In genomic region chr6:42104095-42104806, GRCh38 we compare ENCODE assay signal across 1 cellular context.
TF ChIP-seq lines count a peak whose summit lies in the region.

No MANE protein-coding gene starts in this region.

TF ChIP-seq in K562, 482 proteins besides CTCF, POLR2A, EP300 and RAD21 (continued from another document and continues in another):
- peak in 1 of 2 experiments; percentile 90; a peak in 1 of 4 replicates for TF ChIP-seq MLLT1 (IDR thresholded peaks at IDR 0.05)
- TF ChIP-seq ETV5 (CRISPR knock-in tag; IDR thresholded peaks at IDR 0.05; ENCODE audit: low read depth), result 0 out of 2 replicates have a peak, but pooled peaks have one; percentile 30
- peak; percentile 65; the same call in 1 of the 2 replicates for TF ChIP-seq GABPB1 (CRISPR knock-in tag; IDR thresholded peaks at IDR 0.05)
- TF ChIP-seq C11orf30 (IDR thresholded peaks at IDR 0.05; ENCODE audit: low read depth), result peak; percentile 71
- TF ChIP-seq MTA3 (IDR thresholded peaks at IDR 0.05; ENCODE audit: borderline replicate concordance), result peak; percentile 94
- peak; percentile 96 for TF ChIP-seq CTBP1 (IDR thresholded peaks at IDR 0.05; ENCODE audit: borderline replicate concordance)
- 0 out of 2 replicates have a peak, but pooled peaks have one; percentile 15 for TF ChIP-seq NFRKB (IDR thresholded peaks at IDR 0.05; ENCODE audit: low read depth)
- TF ChIP-seq SMARCE1 (IDR thresholded peaks at IDR 0.05), result no peak; the same call in 1 of the 2 replicates
- TF ChIP-seq ATF1 (CRISPR knock-in tag; IDR thresholded peaks at IDR 0.05), result no peak
- TF ChIP-seq ATF1 (tag; IDR thresholded peaks at IDR 0.05), result peak; percentile 84
- TF ChIP-seq PML (IDR thresholded peaks at IDR 0.05; ENCODE audit: low read length), result peak; percentile 51; the same call in 1 of the 2 replicates
- no peak for TF ChIP-seq PHB (CRISPR knock-in tag; IDR thresholded peaks at IDR 0.05)
- TF ChIP-seq DACH1 (IDR thresholded peaks at IDR 0.05; ENCODE audit: partially characterized antibody), result no peak
- TF ChIP-seq YBX1 (IDR thresholded peaks at IDR 0.05), result no peak
- TF ChIP-seq UBTF (IDR thresholded peaks at IDR 0.05; ENCODE audit: borderline replicate concordance in 1 of 2, low read depth in 2 of 2, low read length in 2 of 2), result peak in 1 of 2 experiments; percentile 82; a peak in 2 of 4 replicates
- peak; percentile 97 for TF ChIP-seq KAT2B (IDR thresholded peaks at IDR 0.05; ENCODE audit: low read depth, low read length)
- peak; percentile 89 for TF ChIP-seq E2F1 (CRISPR knock-in tag; IDR thresholded peaks at IDR 0.05)
- peak; percentile 4 for TF ChIP-seq SP2 (IDR thresholded peaks at IDR 0.05; ENCODE audit: extremely low read depth, low read depth, low read length, poor library complexity, severe bottlenecking)
- no peak for TF ChIP-seq SREBF2 (CRISPR knock-in tag; IDR thresholded peaks at IDR 0.05)
- TF ChIP-seq, protein P1, sequence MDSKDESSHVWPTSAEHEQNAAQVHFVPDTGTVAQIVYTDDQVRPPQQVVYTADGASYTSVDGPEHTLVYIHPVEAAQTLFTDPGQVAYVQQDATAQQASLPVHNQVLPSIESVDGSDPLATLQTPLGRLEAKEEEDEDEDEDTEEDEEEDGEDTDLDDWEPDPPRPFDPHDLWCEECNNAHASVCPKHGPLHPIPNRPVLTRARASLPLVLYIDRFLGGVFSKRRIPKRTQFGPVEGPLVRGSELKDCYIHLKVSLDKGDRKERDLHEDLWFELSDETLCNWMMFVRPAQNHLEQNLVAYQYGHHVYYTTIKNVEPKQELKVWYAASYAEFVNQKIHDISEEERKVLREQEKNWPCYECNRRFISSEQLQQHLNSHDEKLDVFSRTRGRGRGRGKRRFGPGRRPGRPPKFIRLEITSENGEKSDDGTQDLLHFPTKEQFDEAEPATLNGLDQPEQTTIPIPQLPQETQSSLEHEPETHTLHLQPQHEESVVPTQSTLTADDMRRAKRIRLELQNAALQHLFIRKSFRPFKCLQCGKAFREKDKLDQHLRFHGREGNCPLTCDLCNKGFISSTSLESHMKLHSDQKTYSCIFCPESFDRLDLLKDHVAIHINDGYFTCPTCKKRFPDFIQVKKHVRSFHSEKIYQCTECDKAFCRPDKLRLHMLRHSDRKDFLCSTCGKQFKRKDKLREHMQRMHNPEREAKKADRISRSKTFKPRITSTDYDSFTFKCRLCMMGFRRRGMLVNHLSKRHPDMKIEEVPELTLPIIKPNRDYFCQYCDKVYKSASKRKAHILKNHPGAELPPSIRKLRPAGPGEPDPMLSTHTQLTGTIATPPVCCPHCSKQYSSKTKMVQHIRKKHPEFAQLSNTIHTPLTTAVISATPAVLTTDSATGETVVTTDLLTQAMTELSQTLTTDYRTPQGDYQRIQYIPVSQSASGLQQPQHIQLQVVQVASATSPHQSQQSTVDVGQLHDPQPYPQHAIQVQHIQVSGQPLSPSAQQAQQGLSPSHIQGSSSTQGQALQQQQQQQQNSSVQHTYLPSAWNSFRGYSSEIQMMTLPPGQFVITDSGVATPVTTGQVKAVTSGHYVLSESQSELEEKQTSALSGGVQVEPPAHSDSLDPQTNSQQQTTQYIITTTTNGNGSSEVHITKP (IDR thresholded peaks at IDR 0.05; ENCODE audit: partially characterized antibody), result peak; percentile 88
- peak; percentile 96; the same call in 1 of the 2 replicates for TF ChIP-seq GATAD2B (IDR thresholded peaks at IDR 0.05; ENCODE audit: borderline replicate concordance)
- no peak for TF ChIP-seq ZNF311 (CRISPR knock-in tag; IDR thresholded peaks at IDR 0.05)
- peak; percentile 35; the same call in 1 of the 2 replicates for TF ChIP-seq ZKSCAN1 (IDR thresholded peaks at IDR 0.05; ENCODE audit: low read depth, low read length)
- TF ChIP-seq ZKSCAN8 (CRISPR knock-in tag; IDR thresholded peaks at IDR 0.05), result peak; percentile 63; the same call in 1 of the 2 replicates
- peak; percentile 77 for TF ChIP-seq U2AF1 (optimal IDR thresholded peaks at IDR 0.05; ENCODE audit: low read depth, low read length)
- 0 out of 2 replicates have a peak, but pooled peaks have one; percentile 8 for TF ChIP-seq NCOA6 (IDR thresholded peaks at IDR 0.05)
- TF ChIP-seq EZH2 (IDR thresholded peaks at IDR 0.05; ENCODE audit: borderline replicate concordance, low read depth, low read length), result no peak
- TF ChIP-seq FOSL1 (tag; conservative IDR thresholded peaks at IDR 0.05), result peak; percentile 64
- peak in 1 of 2 experiments; percentile 17; a peak in 2 of 4 replicates for TF ChIP-seq TBL1XR1 (IDR thresholded peaks at IDR 0.05; ENCODE audit: low read length in 2 of 2)
- TF ChIP-seq CEBPG (CRISPR knock-in tag; IDR thresholded peaks at IDR 0.05), result no peak
- peak in 1 of 2 experiments; percentile 23; a peak in 1 of 4 replicates for TF ChIP-seq CEBPG (tag; conservative IDR thresholded peaks at IDR 0.05 in 1 of 2, IDR thresholded peaks at IDR 0.05 in 1 of 2)
- peak; percentile 92 for TF ChIP-seq NBN (IDR thresholded peaks at IDR 0.05; ENCODE audit: low read depth)
- TF ChIP-seq ZNF561 (CRISPR knock-in tag; conservative IDR thresholded peaks at IDR 0.05), result no peak
- peak; percentile 49; the same call in 1 of the 2 replicates for TF ChIP-seq BHLHE40 (IDR thresholded peaks at IDR 0.05; ENCODE audit: low read length)
- TF ChIP-seq ZMIZ1 (IDR thresholded peaks at IDR 0.05; ENCODE audit: low read depth in 2 of 2, low read length in 2 of 2), result peak; percentile 1 to 12; a peak in 1 of 4 replicates
- TF ChIP-seq ZSCAN32 (CRISPR knock-in tag; IDR thresholded peaks at IDR 0.05), result no peak
- TF ChIP-seq SRSF1 (IDR thresholded peaks at IDR 0.05; ENCODE audit: low read depth, low read length), result no peak
- TF ChIP-seq, protein P2, sequence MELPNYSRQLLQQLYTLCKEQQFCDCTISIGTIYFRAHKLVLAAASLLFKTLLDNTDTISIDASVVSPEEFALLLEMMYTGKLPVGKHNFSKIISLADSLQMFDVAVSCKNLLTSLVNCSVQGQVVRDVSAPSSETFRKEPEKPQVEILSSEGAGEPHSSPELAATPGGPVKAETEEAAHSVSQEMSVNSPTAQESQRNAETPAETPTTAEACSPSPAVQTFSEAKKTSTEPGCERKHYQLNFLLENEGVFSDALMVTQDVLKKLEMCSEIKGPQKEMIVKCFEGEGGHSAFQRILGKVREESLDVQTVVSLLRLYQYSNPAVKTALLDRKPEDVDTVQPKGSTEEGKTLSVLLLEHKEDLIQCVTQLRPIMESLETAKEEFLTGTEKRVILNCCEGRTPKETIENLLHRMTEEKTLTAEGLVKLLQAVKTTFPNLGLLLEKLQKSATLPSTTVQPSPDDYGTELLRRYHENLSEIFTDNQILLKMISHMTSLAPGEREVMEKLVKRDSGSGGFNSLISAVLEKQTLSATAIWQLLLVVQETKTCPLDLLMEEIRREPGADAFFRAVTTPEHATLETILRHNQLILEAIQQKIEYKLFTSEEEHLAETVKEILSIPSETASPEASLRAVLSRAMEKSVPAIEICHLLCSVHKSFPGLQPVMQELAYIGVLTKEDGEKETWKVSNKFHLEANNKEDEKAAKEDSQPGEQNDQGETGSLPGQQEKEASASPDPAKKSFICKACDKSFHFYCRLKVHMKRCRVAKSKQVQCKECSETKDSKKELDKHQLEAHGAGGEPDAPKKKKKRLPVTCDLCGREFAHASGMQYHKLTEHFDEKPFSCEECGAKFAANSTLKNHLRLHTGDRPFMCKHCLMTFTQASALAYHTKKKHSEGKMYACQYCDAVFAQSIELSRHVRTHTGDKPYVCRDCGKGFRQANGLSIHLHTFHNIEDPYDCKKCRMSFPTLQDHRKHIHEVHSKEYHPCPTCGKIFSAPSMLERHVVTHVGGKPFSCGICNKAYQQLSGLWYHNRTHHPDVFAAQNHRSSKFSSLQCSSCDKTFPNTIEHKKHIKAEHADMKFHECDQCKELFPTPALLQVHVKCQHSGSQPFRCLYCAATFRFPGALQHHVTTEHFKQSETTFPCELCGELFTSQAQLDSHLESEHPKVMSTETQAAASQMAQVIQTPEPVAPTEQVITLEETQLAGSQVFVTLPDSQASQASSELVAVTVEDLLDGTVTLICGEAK (IDR thresholded peaks at IDR 0.05), result no peak
- TF ChIP-seq, protein P2 (CRISPR knock-in tag; IDR thresholded peaks at IDR 0.05), result 0 out of 2 replicates have a peak, but pooled peaks have one; percentile 5
- TF ChIP-seq ZNF232 (CRISPR knock-in tag; IDR thresholded peaks at IDR 0.05), result 0 out of 2 replicates have a peak, but pooled peaks have one; percentile 64
- TF ChIP-seq MEIS2 (IDR thresholded peaks at IDR 0.05; ENCODE audit: partially characterized antibody), result peak; percentile 16
- TF ChIP-seq PHF8 (IDR thresholded peaks at IDR 0.05; ENCODE audit: borderline replicate concordance, low read length), result peak; percentile 88; the same call in 1 of the 2 replicates
- no peak for TF ChIP-seq MCM7 (IDR thresholded peaks at IDR 0.05)
